ENCODE assay signal across 3 cellular contexts in the genomic region with DNA sequence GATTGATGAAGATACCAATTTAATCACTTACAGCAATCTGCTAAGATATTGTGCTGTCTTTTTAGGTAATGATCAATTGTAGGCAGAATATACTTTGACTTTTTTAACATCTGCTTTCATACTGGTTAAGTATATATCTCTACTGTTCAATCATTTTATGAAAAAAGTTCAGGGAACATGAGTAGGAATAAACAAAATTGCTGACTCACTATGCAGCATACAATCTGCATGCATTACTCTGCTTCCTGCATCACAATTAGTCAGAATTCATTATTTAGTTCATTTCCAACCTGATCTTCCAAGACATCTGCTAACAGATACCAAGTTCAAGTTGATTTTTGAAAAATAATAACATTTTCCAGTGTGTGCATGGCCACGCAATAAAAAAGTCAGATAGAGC.
TF ChIP-seq lines count a peak whose summit lies in the region.

No MANE protein-coding gene starts in this region.

TF ChIP-seq in A549, 52 proteins besides CTCF, POLR2A, EP300 and RAD21:
- TF ChIP-seq RNF2 (IDR thresholded peaks at IDR 0.05; ENCODE audit: borderline replicate concordance, low read depth) (no peak), NFE2L2 (conservative IDR thresholded peaks at IDR 0.05; ENCODE audit: low read length) (peak; percentile 35; the same call in 1 of the 2 replicates), MAFK (IDR thresholded peaks at IDR 0.05; ENCODE audit: partially characterized antibody) (peak; percentile 71)

TF ChIP-seq in GM23338, 12 proteins besides CTCF, POLR2A, EP300 and RAD21:
- TF ChIP-seq, protein P1, sequence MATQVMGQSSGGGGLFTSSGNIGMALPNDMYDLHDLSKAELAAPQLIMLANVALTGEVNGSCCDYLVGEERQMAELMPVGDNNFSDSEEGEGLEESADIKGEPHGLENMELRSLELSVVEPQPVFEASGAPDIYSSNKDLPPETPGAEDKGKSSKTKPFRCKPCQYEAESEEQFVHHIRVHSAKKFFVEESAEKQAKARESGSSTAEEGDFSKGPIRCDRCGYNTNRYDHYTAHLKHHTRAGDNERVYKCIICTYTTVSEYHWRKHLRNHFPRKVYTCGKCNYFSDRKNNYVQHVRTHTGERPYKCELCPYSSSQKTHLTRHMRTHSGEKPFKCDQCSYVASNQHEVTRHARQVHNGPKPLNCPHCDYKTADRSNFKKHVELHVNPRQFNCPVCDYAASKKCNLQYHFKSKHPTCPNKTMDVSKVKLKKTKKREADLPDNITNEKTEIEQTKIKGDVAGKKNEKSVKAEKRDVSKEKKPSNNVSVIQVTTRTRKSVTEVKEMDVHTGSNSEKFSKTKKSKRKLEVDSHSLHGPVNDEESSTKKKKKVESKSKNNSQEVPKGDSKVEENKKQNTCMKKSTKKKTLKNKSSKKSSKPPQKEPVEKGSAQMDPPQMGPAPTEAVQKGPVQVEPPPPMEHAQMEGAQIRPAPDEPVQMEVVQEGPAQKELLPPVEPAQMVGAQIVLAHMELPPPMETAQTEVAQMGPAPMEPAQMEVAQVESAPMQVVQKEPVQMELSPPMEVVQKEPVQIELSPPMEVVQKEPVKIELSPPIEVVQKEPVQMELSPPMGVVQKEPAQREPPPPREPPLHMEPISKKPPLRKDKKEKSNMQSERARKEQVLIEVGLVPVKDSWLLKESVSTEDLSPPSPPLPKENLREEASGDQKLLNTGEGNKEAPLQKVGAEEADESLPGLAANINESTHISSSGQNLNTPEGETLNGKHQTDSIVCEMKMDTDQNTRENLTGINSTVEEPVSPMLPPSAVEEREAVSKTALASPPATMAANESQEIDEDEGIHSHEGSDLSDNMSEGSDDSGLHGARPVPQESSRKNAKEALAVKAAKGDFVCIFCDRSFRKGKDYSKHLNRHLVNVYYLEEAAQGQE (IDR thresholded peaks at IDR 0.05; ENCODE audit: unreplicated experiment), result no peak
- TF ChIP-seq POLR2AphosphoS5 (IDR thresholded peaks at IDR 0.05; ENCODE audit: low read depth) (no peak), CREB1 (CRISPR knock-in tag; IDR thresholded peaks at IDR 0.05; ENCODE audit: low read depth) (no peak)

TF ChIP-seq in H1, 55 proteins besides CTCF, POLR2A, EP300 and RAD21:
- TF ChIP-seq BACH1 (IDR thresholded peaks at IDR 0.05; ENCODE audit: low read length) (0 out of 2 replicates have a peak, but pooled peaks have one; percentile 18), SRF (IDR thresholded peaks at IDR 0.05; ENCODE audit: low read depth, low read length) (no peak), RNF2 (IDR thresholded peaks at IDR 0.05; ENCODE audit: borderline replicate concordance, low read depth, low read length, missing control alignments, poor library complexity, severe bottlenecking) (no peak), ASH2L (IDR thresholded peaks at IDR 0.05; ENCODE audit: low read length) (no peak)
